9 cellular contexts compared by ENCODE assay signal in genomic region chr7:117010375-117011133, GRCh38. TPM values are rescaled to one million over a fixed set of nuclear protein-coding genes. Genes with fewer than 3 reads are reported as not detected.
A peak's percentile ranks its signal among the peaks of the same experiment; 100 is the strongest.
DNase-seq lines count a peak whose midpoint lies in the region; ATAC-seq lines count a peak whose summit lies in the region.
"Had no signal": no experiment of that assay in that cellular context is flagged by ENCODE, and none has a peak within 500 bp of the region (broad histone marks: within the 10 kb centered on the region; RNA-seq: fewer than 3 reads in every experiment).

No MANE protein-coding gene starts in this region.

- ATAC-seq in HG03045 (IDR thresholded peaks at IDR 0.05; ENCODE audit: unreplicated experiment), result peak; percentile 48

- DNase-seq in stimulated activated CD4-positive, alpha-beta T cell treated with anti-CD3 and anti-CD28 coated beads, Interleukin-12 subunit alpha, Interleukin-12 subunit beta, amount 100 ng/mL, for 4 hours, result peak; percentile 12
- DNase-seq in stimulated activated CD4-positive, alpha-beta T cell treated with anti-CD3 and anti-CD28 coated beads, Interleukin-2, amount 100 ng/mL, for 48 hours, result no peak
- DNase-seq in activated T-helper 9 cell treated with anti-CD3 and anti-CD28 coated beads, Interleukin-2, amount 50 U/mL, for 16 hours (ENCODE audit: low read depth), result peak; percentile 2
- DNase-seq in NOMO-1 treated with dmso at 0.1 percent for 144 hours (lab: John Stamatoyannopoulos, UW; ENCODE audit: unreplicated experiment), result no peak
- no peak for DNase-seq in globus pallidus (ENCODE audit: low spot score)
- DNase-seq in cerebellum (ENCODE audit: low spot score), result no peak
- DNase-seq in AML-193 (lab: John Stamatoyannopoulos, UW), result no peak
- DNase-seq: NCI-H1105 had no signal

RNA-seq across cellular contexts. Expression of gene ST7, which starts 57.3 kb away (rescaled TPM):
- 50.1 TPM for total RNA-seq in cerebellum

Comparison
In these comparisons a context has a peak if more than half of its experiments do, and no peak if none do; other contexts are left out.
1. DNase-seq: peak in stimulated activated CD4-positive, alpha-beta T cell treated with anti-CD3 and anti-CD28 coated beads, Interleukin-12 subunit alpha, Interleukin-12 subunit beta, amount 100 ng/mL, for 4 hours (single experiment) and activated T-helper 9 cell treated with anti-CD3 and anti-CD28 coated beads, Interleukin-2, amount 50 U/mL, for 16 hours (single experiment); none in stimulated activated CD4-positive, alpha-beta T cell treated with anti-CD3 and anti-CD28 coated beads, Interleukin-2, amount 100 ng/mL, for 48 hours (0 of 2), NOMO-1 treated with dmso at 0.1 percent for 144 hours (single experiment), globus pallidus (single experiment), cerebellum (single experiment) and AML-193 (0 of 2).